ENCODE assay signal across 1 cellular context in genomic region chr20:44428174-44429016, GRCh38.
A peak's percentile ranks its signal among the peaks of the same experiment; 100 is the strongest.
TF ChIP-seq lines count a peak whose summit lies in the region.

No MANE protein-coding gene starts in this region.

TF ChIP-seq in HepG2, 621 proteins besides CTCF, POLR2A, EP300 and RAD21 (continued from another document and continues in another):
- no peak for TF ChIP-seq REST (IDR thresholded peaks at IDR 0.05; ENCODE audit: borderline replicate concordance in 1 of 2, low read depth in 1 of 2, low read length in 2 of 2)
- no peak for TF ChIP-seq NR1H2 (CRISPR knock-in tag; IDR thresholded peaks at IDR 0.05; ENCODE audit: borderline replicate concordance, low read depth)
- no peak for TF ChIP-seq ZNF484 (CRISPR knock-in tag; IDR thresholded peaks at IDR 0.05; ENCODE audit: borderline replicate concordance, low read depth)
- TF ChIP-seq ZNF441 (CRISPR knock-in tag; IDR thresholded peaks at IDR 0.05; ENCODE audit: borderline replicate concordance): no peak
- 0 out of 2 replicates have a peak, but pooled peaks have one; percentile 15 for TF ChIP-seq NKX3-1 (CRISPR knock-in tag; IDR thresholded peaks at IDR 0.05)
- TF ChIP-seq SKIL (CRISPR knock-in tag; IDR thresholded peaks at IDR 0.05; ENCODE audit: borderline replicate concordance): no peak
- no peak for TF ChIP-seq ZNF569 (CRISPR knock-in tag; IDR thresholded peaks at IDR 0.05; ENCODE audit: borderline replicate concordance)
- no peak for TF ChIP-seq ZNF260 (CRISPR knock-in tag; IDR thresholded peaks at IDR 0.05; ENCODE audit: borderline replicate concordance, low read depth)
- TF ChIP-seq ZNF782 (CRISPR knock-in tag; IDR thresholded peaks at IDR 0.05; ENCODE audit: borderline replicate concordance): no peak; the same call in 1 of the 2 replicates
- TF ChIP-seq ATF3 (CRISPR knock-in tag; IDR thresholded peaks at IDR 0.05): peak; percentile 97
- no peak for TF ChIP-seq SYNCRIP (IDR thresholded peaks at IDR 0.05; ENCODE audit: insufficient read depth, low read depth, low read length)
- no peak for TF ChIP-seq ZNF513 (CRISPR knock-in tag; conservative IDR thresholded peaks at IDR 0.05)
- no peak for TF ChIP-seq MLXIP (CRISPR knock-in tag; IDR thresholded peaks at IDR 0.05; ENCODE audit: borderline replicate concordance)
- TF ChIP-seq ZNF607 (CRISPR knock-in tag; IDR thresholded peaks at IDR 0.05; ENCODE audit: borderline replicate concordance): no peak
- TF ChIP-seq ZNF749 (CRISPR knock-in tag; IDR thresholded peaks at IDR 0.05; ENCODE audit: borderline replicate concordance): peak; percentile 86; the same call in 1 of the 2 replicates
- TF ChIP-seq RNF2 (conservative IDR thresholded peaks at IDR 0.05; ENCODE audit: low read depth): no peak
- no peak for TF ChIP-seq DDIT3 (CRISPR knock-in tag; IDR thresholded peaks at IDR 0.05)
- no peak for TF ChIP-seq ZKSCAN1 (IDR thresholded peaks at IDR 0.05; ENCODE audit: low read length)
- TF ChIP-seq PATZ1 (CRISPR knock-in tag; IDR thresholded peaks at IDR 0.05): peak; percentile 73
- TF ChIP-seq ZGPAT (CRISPR knock-in tag; IDR thresholded peaks at IDR 0.05): peak; percentile 93
- TF ChIP-seq MIXL1 (CRISPR knock-in tag; IDR thresholded peaks at IDR 0.05): peak; percentile 92
- peak; percentile 94; the same call in 1 of the 2 replicates for TF ChIP-seq HMGXB3 (CRISPR knock-in tag; IDR thresholded peaks at IDR 0.05; ENCODE audit: borderline replicate concordance)
- peak; percentile 82 for TF ChIP-seq MTA1 (CRISPR knock-in tag; IDR thresholded peaks at IDR 0.05; ENCODE audit: borderline replicate concordance)
- TF ChIP-seq ATF5 (CRISPR knock-in tag; IDR thresholded peaks at IDR 0.05; ENCODE audit: low read depth): no peak
- TF ChIP-seq MBD4 (IDR thresholded peaks at IDR 0.05; ENCODE audit: borderline replicate concordance, low read length): no peak; the same call in 1 of the 2 replicates
- peak; percentile 97 for TF ChIP-seq ATF7 (IDR thresholded peaks at IDR 0.05)
- peak; percentile 97 for TF ChIP-seq ATF7 (CRISPR knock-in tag; IDR thresholded peaks at IDR 0.05)
- TF ChIP-seq TERF1 (CRISPR knock-in tag; IDR thresholded peaks at IDR 0.05): no peak
- TF ChIP-seq ZNF282 (IDR thresholded peaks at IDR 0.05; ENCODE audit: partially characterized antibody): no peak
- peak; percentile 89 for TF ChIP-seq NRL (CRISPR knock-in tag; IDR thresholded peaks at IDR 0.05; ENCODE audit: borderline replicate concordance)
- TF ChIP-seq THAP8 (CRISPR knock-in tag; IDR thresholded peaks at IDR 0.05; ENCODE audit: borderline replicate concordance): no peak
- peak; percentile 54; the same call in 1 of the 2 replicates for TF ChIP-seq ZFP82 (CRISPR knock-in tag; IDR thresholded peaks at IDR 0.05; ENCODE audit: borderline replicate concordance)
- 0 out of 2 replicates have a peak, but pooled peaks have one; percentile 23 for TF ChIP-seq ZNF264 (CRISPR knock-in tag; IDR thresholded peaks at IDR 0.05)
- TF ChIP-seq KLF16 (CRISPR knock-in tag; IDR thresholded peaks at IDR 0.05): peak in 1 of 2 experiments; percentile 97; a peak in 2 of 4 replicates
